Comparison of ENCODE assay signal across 8 cellular contexts in the genomic region with DNA sequence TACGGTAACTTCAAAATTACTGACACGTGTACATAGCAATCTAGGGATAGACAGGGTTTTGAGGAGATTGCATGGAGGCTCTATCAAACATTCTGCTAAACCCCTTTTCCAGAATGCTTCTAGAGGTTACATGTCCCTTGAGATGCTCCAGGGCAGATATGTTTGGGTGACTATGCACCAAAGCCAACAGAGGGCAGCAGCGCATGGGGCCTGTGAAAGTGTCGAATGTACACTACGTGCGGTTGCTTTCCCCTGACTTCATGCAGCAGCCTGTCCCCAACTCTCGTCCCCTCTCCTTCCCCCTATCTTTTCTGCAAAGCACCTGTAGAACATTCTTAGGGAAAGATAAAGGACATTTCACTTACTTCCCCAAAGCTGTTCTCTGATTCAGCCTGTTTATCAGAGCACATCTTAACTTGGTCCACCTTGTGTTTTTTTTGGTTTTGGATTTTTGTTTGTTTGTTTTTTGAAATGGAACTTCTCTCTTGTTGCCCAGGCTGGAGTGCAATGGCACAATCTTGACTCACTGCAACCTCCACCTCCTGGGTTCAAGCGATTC.
DNase-seq lines count a peak whose midpoint lies in the region; ATAC-seq, FAIRE-seq and TF ChIP-seq lines count a peak whose summit lies in the region.

No MANE protein-coding gene starts in this region.

- no peak overlapping the region for H2AK5ac ChIP-seq in mesendoderm (ENCODE audit: low read length)

- H3K79me1 ChIP-seq in mesendoderm (ENCODE audit: low read length), result no peaks in the 10 kb centered on the region

- no peak overlapping the region for H3K18ac ChIP-seq in mesendoderm (ENCODE audit: low read length)

- WGBS in mesendoderm (ENCODE audit: extremely low coverage, insufficient coverage, low lambda C conversion rate), result no CpG with 5 or more reads among the region's 8 CpGs
- 88% methylated on average over 8 of the region's 8 CpGs for WGBS in sigmoid colon, 2 donors

- no peaks in the 10 kb centered on the region for H3K79me2 ChIP-seq in KMS-11 (ENCODE audit: insufficient read depth, low read depth)
- H3K79me2 ChIP-seq in mesendoderm (ENCODE audit: control insufficient read depth, insufficient read depth, low read length), result no peaks in the 10 kb centered on the region

- H3K23ac ChIP-seq in mesendoderm (ENCODE audit: low read length), result no peak overlapping the region

- H3K4me1 ChIP-seq in KMS-11 (ENCODE audit: low read depth, poor library complexity, severe bottlenecking) (peaks cover 15% of the 10 kb centered on the region), mesendoderm (ENCODE audit: control insufficient read depth, low read depth, low read length) (no peaks in the 10 kb centered on the region), sigmoid colon (no peaks in the 10 kb centered on the region)

- no peak for TF ChIP-seq EP300 in sigmoid colon (IDR thresholded peaks at IDR 0.05)

- no peak for TF ChIP-seq POLR2A in sigmoid colon (IDR thresholded peaks at IDR 0.05)

- H2BK15ac ChIP-seq in mesendoderm (replicated peaks; ENCODE audit: low read depth), result no peak overlapping the region

- H2AFZ ChIP-seq in KMS-11 (ENCODE audit: low read depth), result no peak overlapping the region

- H3K27ac ChIP-seq in KMS-11, result no peak overlapping the region
- H3K27ac ChIP-seq in mesendoderm (ENCODE audit: low read depth, low read length), result no peak overlapping the region
- H3K27ac ChIP-seq in sigmoid colon, result no peak overlapping the region

- no peak overlapping the region for H3K9ac ChIP-seq in KMS-11
- H3K9ac ChIP-seq in mesendoderm (ENCODE audit: low read length), result no peak overlapping the region

- ATAC-seq in GM21737 (IDR thresholded peaks at IDR 0.05; ENCODE audit: unreplicated experiment), result no peak

- no peak overlapping the region for H3K56ac ChIP-seq in mesendoderm (ENCODE audit: low read length)

- H3K4me2 ChIP-seq in KMS-11 (no peak overlapping the region), mesendoderm (ENCODE audit: low read length) (no peak overlapping the region)

- H3K4me3 ChIP-seq in KMS-11 (IDR thresholded peaks at IDR 0.05; ENCODE audit: insufficient read depth, low read depth, low read length), result no peak overlapping the region
- H3K4me3 ChIP-seq in mesendoderm (ENCODE audit: low read length), result no peak overlapping the region
- H3K4me3 ChIP-seq in sigmoid colon, result no peak overlapping the region

- TF ChIP-seq CTCF in KMS-11 (conservative IDR thresholded peaks at IDR 0.05; ENCODE audit: low read depth, low read length), result peak; percentile 55
- TF ChIP-seq CTCF in sigmoid colon (IDR thresholded peaks at IDR 0.05), result no peak

- intact Hi-C loops in sigmoid colon (cut with DNase I), result no loop called here

- no peaks in the 10 kb centered on the region for H3K9me3 ChIP-seq in sigmoid colon

- no peak for FAIRE-seq in frontal cortex (lab: Jason Lieb, UNC)

- no peak overlapping the region for H4K5ac ChIP-seq in mesendoderm (ENCODE audit: low read length)

- no peaks in the 10 kb centered on the region for H3K27me3 ChIP-seq in KMS-11 (ENCODE audit: insufficient read depth, low read depth)
- no peaks in the 10 kb centered on the region for H3K27me3 ChIP-seq in mesendoderm (ENCODE audit: insufficient read depth, low read length, poor library complexity)
- no peaks in the 10 kb centered on the region for H3K27me3 ChIP-seq in sigmoid colon

- H2BK5ac ChIP-seq in mesendoderm (ENCODE audit: low read length), result no peak overlapping the region

- H4K8ac ChIP-seq in mesendoderm (ENCODE audit: low read depth, low read length), result no peak overlapping the region

- DNase-seq in SIG-M5 treated with dmso at 0.1 percent for 504 hours (lab: John Stamatoyannopoulos, UW; ENCODE audit: unreplicated experiment), result peak; percentile 14
- DNase-seq in SIG-M5 (lab: John Stamatoyannopoulos, UW), result no peak
- peak; percentile 28 for DNase-seq in activated naive CD4-positive, alpha-beta T cell treated with anti-CD3 and anti-CD28 coated beads, Interleukin-2, amount 50 U/mL, for 16 hours
- peak; percentile 58 for DNase-seq in mesendoderm
- no peak for DNase-seq in sigmoid colon
- DNase-seq in frontal cortex (ENCODE audit: low spot score in 2 of 2), result no peak

- peaks cover 3% of the 10 kb centered on the region; the same call in 1 of the 2 replicates for H3K36me3 ChIP-seq in KMS-11 (ENCODE audit: insufficient read depth)
- peaks cover 3% of the 10 kb centered on the region for H3K36me3 ChIP-seq in mesendoderm (ENCODE audit: control insufficient read depth, insufficient read depth, low read length)
- H3K36me3 ChIP-seq in sigmoid colon, result peaks cover under 1 to 85% (median 18%) of the 10 kb centered on the region in 4 donors

- H2BK120ac ChIP-seq in mesendoderm (ENCODE audit: low read depth, low read length), result no peak overlapping the region

- H3K4ac ChIP-seq in mesendoderm (ENCODE audit: low read depth, low read length), result no peak overlapping the region

- H4K20me1 ChIP-seq in KMS-11 (ENCODE audit: insufficient read depth), result no peaks in the 10 kb centered on the region

Comparison
In these comparisons a context has a peak if more than half of its experiments do, and no peak if none do; other contexts are left out.
1. DNase-seq: peak in SIG-M5 treated with dmso at 0.1 percent for 504 hours (single experiment), activated naive CD4-positive, alpha-beta T cell treated with anti-CD3 and anti-CD28 coated beads, Interleukin-2, amount 50 U/mL, for 16 hours (single experiment) and mesendoderm (single experiment); none in SIG-M5 (single experiment), sigmoid colon (single experiment) and frontal cortex (0 of 2).